21 cellular contexts compared by ENCODE assay signal in genomic region chr4:152945639-152946038, GRCh38.
"Had no signal": no experiment of that assay in that cellular context is flagged by ENCODE, and none has a peak within 500 bp of the region (broad histone marks: within the 10 kb centered on the region; RNA-seq: fewer than 3 reads in every experiment).

No MANE protein-coding gene starts in this region.

- H2AFZ ChIP-seq: neural progenitor cell had no signal

- H3K9me3 ChIP-seq: esophagus squamous epithelium, mucosa of descending colon, prostate gland, right atrium auricular region, suprapubic skin, transverse colon had no signal

- H3K36me3 ChIP-seq: neural progenitor cell, prostate gland, right atrium auricular region, transverse colon had no signal

- ATAC-seq: natural killer cell treated with Interleukin-12 subunit alpha and Interleukin-12 subunit beta and Interleukin-15 and Interleukin-18, amount 100 ng/mL, for 72 hours; sciatic nerve; stimulated activated naive CD8-positive, alpha-beta T cell treated with anti-CD3 and anti-CD28 coated beads, Interleukin-15, amount 100 ng/mL, for 72 hours had no signal

- H3K4me2 ChIP-seq: neural progenitor cell, smooth muscle cell had no signal

- H3K9ac ChIP-seq: neural progenitor cell had no signal

- H3K27ac ChIP-seq: coronary artery, esophagus squamous epithelium, neural progenitor cell, prostate gland, right atrium auricular region, suprapubic skin had no signal

- H3K4me1 ChIP-seq: prostate gland, right atrium auricular region had no signal

- H3K4me3 ChIP-seq: coronary artery, esophagus squamous epithelium, mucosa of descending colon, neural progenitor cell, prostate gland, right atrium auricular region, smooth muscle cell, suprapubic skin, transverse colon had no signal

- H3K27me3 ChIP-seq: esophagus squamous epithelium, neural progenitor cell, right atrium auricular region, suprapubic skin, transverse colon had no signal

- DNase-seq: dermis blood vessel endothelial cell; effector memory CD4-positive, alpha-beta T cell; esophagus squamous epithelium; foreskin melanocyte; mucosa of descending colon; naive B cell; stimulated activated CD4-positive, alpha-beta T cell treated with anti-CD3 and anti-CD28 coated beads, Interleukin-12 subunit alpha, Interleukin-12 subunit beta, amount 100 ng/mL, for 4 hours; stimulated activated CD4-positive, alpha-beta T cell treated with anti-CD3 and anti-CD28 coated beads, Interleukin-1b, Interleukin-23, amount 100 ng/mL, for 48 hours; stimulated activated CD4-positive, alpha-beta T cell treated with anti-CD3 and anti-CD28 coated beads, Interleukin-4, amount 100 ng/mL, for 1 hour; stimulated activated CD8-positive, alpha-beta memory T cell treated with anti-CD3 and anti-CD28 coated beads, Interleukin-4, amount 100 ng/mL, for 48 hours; stimulated activated naive CD4-positive, alpha-beta T cell; stimulated activated naive CD8-positive, alpha-beta T cell treated with anti-CD3 and anti-CD28 coated beads, Interleukin-15, amount 100 ng/mL, for 72 hours; transverse colon had no signal
